Comparison of ENCODE assay signal across 2 cellular contexts in the genomic region with DNA sequence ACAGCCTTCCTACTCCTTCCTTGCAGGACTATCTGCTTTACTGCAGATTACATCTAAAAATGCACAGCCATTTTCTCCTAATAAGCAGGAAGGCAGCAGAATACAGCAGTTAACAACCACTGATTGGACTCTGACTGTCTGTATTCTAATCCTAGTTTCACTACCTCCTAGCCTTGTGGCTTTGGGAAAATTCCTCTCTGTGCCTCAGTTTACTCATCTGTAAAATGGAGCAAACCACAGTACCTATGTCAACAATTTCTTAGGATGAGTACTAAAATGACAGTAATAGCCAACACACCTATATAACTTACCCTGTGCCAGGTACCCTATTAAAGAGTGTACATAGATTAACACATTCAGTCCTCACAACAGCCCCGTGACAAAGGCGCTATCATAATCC.
TF ChIP-seq lines count a peak whose summit lies in the region.

No MANE protein-coding gene starts in this region.

TF ChIP-seq in K562, 482 proteins besides CTCF, POLR2A, EP300 and RAD21:
- TF ChIP-seq THRB (CRISPR knock-in tag; conservative IDR thresholded peaks at IDR 0.05): no peak
- peak; percentile 57; the same call in 1 of the 2 replicates for TF ChIP-seq BCOR (IDR thresholded peaks at IDR 0.05)
- peak; percentile 84 for TF ChIP-seq RBM25 (IDR thresholded peaks at IDR 0.05; ENCODE audit: low read depth, low read length, severe bottlenecking)
TF ChIP-seq in K562: peak in this region for 2.

TF ChIP-seq in SK-N-SH, 30 proteins besides CTCF, POLR2A, EP300 and RAD21:
- TF ChIP-seq MXI1 (IDR thresholded peaks at IDR 0.05; ENCODE audit: low read depth, low read length) (no peak), NRF1 (IDR thresholded peaks at IDR 0.05; ENCODE audit: low read depth, low read length) (no peak), FOSL2 (IDR thresholded peaks at IDR 0.05; ENCODE audit: borderline replicate concordance, low read depth) (no peak), FOXJ3 (CRISPR knock-in tag; IDR thresholded peaks at IDR 0.05) (no peak), JUND (IDR thresholded peaks at IDR 0.05) (no peak), USF2 (IDR thresholded peaks at IDR 0.05; ENCODE audit: borderline replicate concordance, low read depth, low read length) (no peak), RFX5 (IDR thresholded peaks at IDR 0.05; ENCODE audit: low read length) (no peak), TEAD4 (IDR thresholded peaks at IDR 0.05; ENCODE audit: borderline replicate concordance, insufficient read depth) (no peak), EZH2phosphoT487 (IDR thresholded peaks at IDR 0.05; ENCODE audit: borderline replicate concordance, low read depth) (no peak), NFIC (IDR thresholded peaks at IDR 0.05; ENCODE audit: borderline replicate concordance) (no peak), YY1 (IDR thresholded peaks at IDR 0.05; ENCODE audit: low read depth) (no peak), FOXM1 (IDR thresholded peaks at IDR 0.05; ENCODE audit: low read depth) (no peak), MAX (IDR thresholded peaks at IDR 0.05; ENCODE audit: low read depth) (no peak), CHD2 (IDR thresholded peaks at IDR 0.05; ENCODE audit: low read length, partially characterized antibody) (no peak), TCF12 (IDR thresholded peaks at IDR 0.05) (no peak)
- TF ChIP-seq, protein P1, sequence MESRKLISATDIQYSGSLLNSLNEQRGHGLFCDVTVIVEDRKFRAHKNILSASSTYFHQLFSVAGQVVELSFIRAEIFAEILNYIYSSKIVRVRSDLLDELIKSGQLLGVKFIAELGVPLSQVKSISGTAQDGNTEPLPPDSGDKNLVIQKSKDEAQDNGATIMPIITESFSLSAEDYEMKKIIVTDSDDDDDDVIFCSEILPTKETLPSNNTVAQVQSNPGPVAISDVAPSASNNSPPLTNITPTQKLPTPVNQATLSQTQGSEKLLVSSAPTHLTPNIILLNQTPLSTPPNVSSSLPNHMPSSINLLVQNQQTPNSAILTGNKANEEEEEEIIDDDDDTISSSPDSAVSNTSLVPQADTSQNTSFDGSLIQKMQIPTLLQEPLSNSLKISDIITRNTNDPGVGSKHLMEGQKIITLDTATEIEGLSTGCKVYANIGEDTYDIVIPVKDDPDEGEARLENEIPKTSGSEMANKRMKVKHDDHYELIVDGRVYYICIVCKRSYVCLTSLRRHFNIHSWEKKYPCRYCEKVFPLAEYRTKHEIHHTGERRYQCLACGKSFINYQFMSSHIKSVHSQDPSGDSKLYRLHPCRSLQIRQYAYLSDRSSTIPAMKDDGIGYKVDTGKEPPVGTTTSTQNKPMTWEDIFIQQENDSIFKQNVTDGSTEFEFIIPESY (IDR thresholded peaks at IDR 0.05; ENCODE audit: borderline replicate concordance, low read depth): no peak
